14 cellular contexts compared by ENCODE assay signal in genomic region chr9:133705576-133705975, GRCh38.
"Had no signal": no experiment of that assay in that cellular context is flagged by ENCODE, and none has a peak within 500 bp of the region (broad histone marks: within the 10 kb centered on the region; RNA-seq: fewer than 3 reads in every experiment).

No MANE protein-coding gene starts in this region.

- H3K9ac ChIP-seq: parathyroid adenoma had no signal

- DNase-seq: activated CD8-positive, alpha-beta memory T cell treated with anti-CD3 and anti-CD28 coated beads, Interleukin-2, amount 50 U/mL, for 4 hours; activated CD8-positive, alpha-beta T cell treated with anti-CD3 and anti-CD28 coated beads for 36 hours; activated naive CD4-positive, alpha-beta T cell; activated T-cell treated with anti-CD3 and anti-CD28 coated beads, Interleukin-2, amount 50 U/mL, for 72 hours; colonic mucosa; effector CD4-positive, alpha-beta T cell; foreskin melanocyte; islet precursor cell had no signal

- H3K36me3 Mint-ChIP-seq: stimulated activated effector memory CD8-positive, alpha-beta T cell treated with anti-CD3 and anti-CD28 coated beads, Interleukin-12 subunit alpha, Interleukin-12 subunit beta, amount 100 ng/mL, for 72 hours had no signal

- H3K4me3 ChIP-seq: colonic mucosa, heart left ventricle, skin epidermis, tibial nerve, vagina had no signal

- H3K9me3 Mint-ChIP-seq: activated CD8-positive, alpha-beta T cell treated with anti-CD3 and anti-CD28 coated beads for 36 hours; activated T-cell treated with anti-CD3 and anti-CD28 coated beads, Interleukin-2, amount 50 U/mL, for 72 hours; stimulated activated effector memory CD8-positive, alpha-beta T cell treated with anti-CD3 and anti-CD28 coated beads, Interleukin-12 subunit alpha, Interleukin-12 subunit beta, amount 100 ng/mL, for 72 hours had no signal

- H3K36me3 ChIP-seq: colonic mucosa, heart left ventricle, tibial nerve, vagina had no signal

- H3K9me3 ChIP-seq: colonic mucosa, heart left ventricle, tibial nerve, vagina had no signal

- H3K27me3 ChIP-seq: vagina had no signal

- H3K4me1 ChIP-seq: colonic mucosa, parathyroid adenoma had no signal

- H3K27me3 Mint-ChIP-seq: activated CD8-positive, alpha-beta T cell treated with anti-CD3 and anti-CD28 coated beads for 36 hours had no signal

- H3K27ac ChIP-seq: colonic mucosa, parathyroid adenoma, skin epidermis, tibial nerve, vagina had no signal

- ATAC-seq: activated CD8-positive, alpha-beta T cell treated with anti-CD3 and anti-CD28 coated beads for 36 hours; activated T-cell treated with anti-CD3 and anti-CD28 coated beads, Interleukin-2, amount 50 U/mL, for 72 hours; stimulated activated effector memory CD8-positive, alpha-beta T cell treated with anti-CD3 and anti-CD28 coated beads, Interleukin-12 subunit alpha, Interleukin-12 subunit beta, amount 100 ng/mL, for 72 hours had no signal

- H3K4me3 Mint-ChIP-seq: activated CD8-positive, alpha-beta T cell treated with anti-CD3 and anti-CD28 coated beads for 36 hours; activated T-cell treated with anti-CD3 and anti-CD28 coated beads, Interleukin-2, amount 50 U/mL, for 72 hours; stimulated activated effector memory CD8-positive, alpha-beta T cell treated with anti-CD3 and anti-CD28 coated beads, Interleukin-12 subunit alpha, Interleukin-12 subunit beta, amount 100 ng/mL, for 72 hours had no signal

- H3K27ac Mint-ChIP-seq: activated CD8-positive, alpha-beta T cell treated with anti-CD3 and anti-CD28 coated beads for 36 hours; activated T-cell treated with anti-CD3 and anti-CD28 coated beads, Interleukin-2, amount 50 U/mL, for 72 hours; stimulated activated effector memory CD8-positive, alpha-beta T cell treated with anti-CD3 and anti-CD28 coated beads, Interleukin-12 subunit alpha, Interleukin-12 subunit beta, amount 100 ng/mL, for 72 hours had no signal
